ENCODE assay signal across 22 cellular contexts in genomic region chr7:40279991-40280390, GRCh38.
"Had no signal": no experiment of that assay in that cellular context is flagged by ENCODE, and none has a peak within 500 bp of the region (broad histone marks: within the 10 kb centered on the region; RNA-seq: fewer than 3 reads in every experiment).

No MANE protein-coding gene starts in this region.

- H3K9me3 ChIP-seq: gastrocnemius medialis had no signal

- ATAC-seq: effector memory CD8-positive, alpha-beta T cell; gastrocnemius medialis; left colon; left ventricle myocardium superior; stimulated activated naive B cell treated with anti-CD40 and anti-IgM and Interleukin-4, amounts not matched to agents 10 μg/mL and 1 μg/mL and 100 μg/mL, for 72 hours; stimulated activated naive CD8-positive, alpha-beta T cell treated with anti-CD3 and anti-CD28 coated beads, Interleukin-15, amount 100 ng/mL, for 72 hours had no signal

- H3K9me3 Mint-ChIP-seq: dendritic cell treated with granulocyte-macrophage colony-stimulating factor and Interleukin-4, amounts not matched to agents 40 ng/mL and 50 ng/mL, for 4 days had no signal

- H3K4me1 Mint-ChIP-seq: immature natural killer cell; naive B cell; nephron; stimulated activated naive B cell treated with anti-CD40 and anti-IgM and Interleukin-4, amounts not matched to agents 10 μg/mL and 1 μg/mL and 100 μg/mL, for 72 hours; stimulated activated naive CD8-positive, alpha-beta T cell treated with anti-CD3 and anti-CD28 coated beads, Interleukin-15, amount 100 ng/mL, for 72 hours had no signal

- H3K27me3 ChIP-seq: esophagus muscularis mucosa, gastrocnemius medialis, right atrium auricular region, sigmoid colon had no signal

- H3K27ac ChIP-seq: epithelial cell of prostate, esophagus muscularis mucosa, gastrocnemius medialis, right atrium auricular region, sigmoid colon, skin epidermis had no signal

- H3K4me3 ChIP-seq: esophagus muscularis mucosa, gastrocnemius medialis, right atrium auricular region, sigmoid colon, skin epidermis had no signal

- H3K36me3 ChIP-seq: esophagus muscularis mucosa, gastrocnemius medialis, right atrium auricular region, sigmoid colon had no signal

- H3K27me3 Mint-ChIP-seq: effector memory CD8-positive, alpha-beta T cell; stimulated activated naive B cell treated with anti-CD40 and anti-IgM and Interleukin-4, amounts not matched to agents 10 μg/mL and 1 μg/mL and 100 μg/mL, for 72 hours; stimulated activated naive CD8-positive, alpha-beta T cell treated with anti-CD3 and anti-CD28 coated beads, Interleukin-15, amount 100 ng/mL, for 72 hours had no signal

- H3K27ac Mint-ChIP-seq: dendritic cell treated with granulocyte-macrophage colony-stimulating factor and Interleukin-4, amounts not matched to agents 40 ng/mL and 50 ng/mL, for 4 days; effector memory CD8-positive, alpha-beta T cell; immature natural killer cell; naive B cell; nephron; stimulated activated naive B cell treated with anti-CD40 and anti-IgM and Interleukin-4, amounts not matched to agents 10 μg/mL and 1 μg/mL and 100 μg/mL, for 72 hours; stimulated activated naive CD8-positive, alpha-beta T cell treated with anti-CD3 and anti-CD28 coated beads, Interleukin-15, amount 100 ng/mL, for 72 hours had no signal

- H3K4me3 Mint-ChIP-seq: dendritic cell treated with granulocyte-macrophage colony-stimulating factor and Interleukin-4, amounts not matched to agents 40 ng/mL and 50 ng/mL, for 4 days; effector memory CD8-positive, alpha-beta T cell; immature natural killer cell; naive B cell; nephron; stimulated activated naive B cell treated with anti-CD40 and anti-IgM and Interleukin-4, amounts not matched to agents 10 μg/mL and 1 μg/mL and 100 μg/mL, for 72 hours; stimulated activated naive CD8-positive, alpha-beta T cell treated with anti-CD3 and anti-CD28 coated beads, Interleukin-15, amount 100 ng/mL, for 72 hours had no signal

- H3K4me1 ChIP-seq: esophagus muscularis mucosa, gastrocnemius medialis, right atrium auricular region, sigmoid colon had no signal

- DNase-seq: effector memory CD8-positive, alpha-beta T cell; gastrocnemius medialis; glutamatergic neuron; immature natural killer cell; left colon; left ventricle myocardium superior; mesendoderm; naive B cell; occipital lobe; posterior cingulate gyrus; sigmoid colon; stimulated activated CD4-positive, alpha-beta T cell treated with anti-CD3 and anti-CD28 coated beads, Interleukin-2, amount 100 ng/mL, for 24 hours; stimulated activated CD4-positive, alpha-beta T cell treated with anti-CD3 and anti-CD28 coated beads, Interleukin-4, amount 100 ng/mL, for 4 hours; stimulated activated naive B cell treated with anti-CD40 and anti-IgM and Interleukin-4, amounts not matched to agents 10 μg/mL and 1 μg/mL and 100 μg/mL, for 72 hours; stimulated activated naive CD8-positive, alpha-beta T cell treated with anti-CD3 and anti-CD28 coated beads, Interleukin-15, amount 100 ng/mL, for 72 hours; trophoblast cell had no signal

- H3K36me3 Mint-ChIP-seq: immature natural killer cell; naive B cell; stimulated activated naive B cell treated with anti-CD40 and anti-IgM and Interleukin-4, amounts not matched to agents 10 μg/mL and 1 μg/mL and 100 μg/mL, for 72 hours had no signal
